ENCODE assay signal across 9 cellular contexts in genomic region chr5:160269017-160269416, GRCh38. TPM values are rescaled to one million over a fixed set of nuclear protein-coding genes. Genes with fewer than 3 reads are reported as not detected.
DNase-seq lines count a peak whose midpoint lies in the region; ATAC-seq and TF ChIP-seq lines count a peak whose summit lies in the region.
"Had no signal": no experiment of that assay in that cellular context is flagged by ENCODE, and none has a peak within 500 bp of the region (broad histone marks: within the 10 kb centered on the region; RNA-seq: fewer than 3 reads in every experiment).

No MANE protein-coding gene starts in this region.

- DNase-seq in AML-193 (lab: John Stamatoyannopoulos, UW) (peak; percentile 84 to 89), NOMO-1 treated with dmso at 0.1 percent for 144 hours (lab: John Stamatoyannopoulos, UW; ENCODE audit: unreplicated experiment) (peak; percentile 82), epithelial cell of prostate (ENCODE audit: low read depth, low spot score) (peak; percentile 24), nephron progenitor cell (no peak), germinal center (ENCODE audit: low spot score) (no peak), NCI-H510A treated with DMSO at 0.1 percent for 48 hours (lab: John Stamatoyannopoulos, UW) (no peak)
- no peak for DNase-seq in activated T-cell treated with anti-CD3 and anti-CD28 coated beads, Interleukin-2, amount 50 U/mL, for 4 hours
- DNase-seq: DND-41 had no signal

- no peak overlapping the region for H3K4me3 Mint-ChIP-seq in nephron progenitor cell
- no peak overlapping the region for H3K4me3 Mint-ChIP-seq in activated T-cell treated with anti-CD3 and anti-CD28 coated beads, Interleukin-2, amount 50 U/mL, for 4 hours

- H3K36me3 Mint-ChIP-seq in nephron progenitor cell (ENCODE audit: low read depth): peaks cover 24% of the 10 kb centered on the region
- H3K36me3 Mint-ChIP-seq in activated T-cell treated with anti-CD3 and anti-CD28 coated beads, Interleukin-2, amount 50 U/mL, for 4 hours (ENCODE audit: insufficient read depth): no peaks in the 10 kb centered on the region

- TF ChIP-seq CTCF in nephron progenitor cell (IDR thresholded peaks at IDR 0.05): no peak

- peak overlapping the region; percentile 48 for H3K27ac Mint-ChIP-seq in nephron progenitor cell

- peaks cover 72% of the 10 kb centered on the region for H3K4me1 Mint-ChIP-seq in nephron progenitor cell
- H3K4me1 Mint-ChIP-seq in activated T-cell treated with anti-CD3 and anti-CD28 coated beads, Interleukin-2, amount 50 U/mL, for 4 hours (ENCODE audit: low read depth): peaks cover 4% of the 10 kb centered on the region

- H3K9me3 Mint-ChIP-seq in nephron progenitor cell: no peaks in the 10 kb centered on the region
- H3K9me3 Mint-ChIP-seq in activated T-cell treated with anti-CD3 and anti-CD28 coated beads, Interleukin-2, amount 50 U/mL, for 4 hours: no peaks in the 10 kb centered on the region

- no peaks in the 10 kb centered on the region for H3K27me3 Mint-ChIP-seq in nephron progenitor cell (ENCODE audit: low read depth, poor library complexity)
- no peaks in the 10 kb centered on the region for H3K27me3 Mint-ChIP-seq in activated T-cell treated with anti-CD3 and anti-CD28 coated beads, Interleukin-2, amount 50 U/mL, for 4 hours (ENCODE audit: low read depth)

- no peak for ATAC-seq in HG03039 (IDR thresholded peaks at IDR 0.05; ENCODE audit: unreplicated experiment)
- ATAC-seq in activated T-cell treated with anti-CD3 and anti-CD28 coated beads, Interleukin-2, amount 50 U/mL, for 4 hours: no peak

- H3K27ac ChIP-seq in epithelial cell of prostate: no peak overlapping the region

RNA-seq across cellular contexts. Expression of gene FABP6, which starts 39.7 kb away (rescaled TPM):
- not detected for total RNA-seq in activated T-cell treated with anti-CD3 and anti-CD28 coated beads, Interleukin-2, amount 50 U/mL, for 4 hours

RNA-seq across cellular contexts. Expression of gene CCNJL, which starts 43.3 kb away (rescaled TPM):
- total RNA-seq in activated T-cell treated with anti-CD3 and anti-CD28 coated beads, Interleukin-2, amount 50 U/mL, for 4 hours: under 1 TPM; 0.10 to 0.30 (median 0.13) TPM

Comparison
In these comparisons a context has a peak if more than half of its experiments do, and no peak if none do; other contexts are left out.
1. DNase-seq: peak in AML-193 (2 of 2), NOMO-1 treated with dmso at 0.1 percent for 144 hours (single experiment) and epithelial cell of prostate (single experiment); none in nephron progenitor cell (single experiment), germinal center (single experiment), activated T-cell treated with anti-CD3 and anti-CD28 coated beads, Interleukin-2, amount 50 U/mL, for 4 hours (single experiment) and NCI-H510A treated with DMSO at 0.1 percent for 48 hours (single experiment).